1 cellular context compared by ENCODE assay signal in the genomic region with DNA sequence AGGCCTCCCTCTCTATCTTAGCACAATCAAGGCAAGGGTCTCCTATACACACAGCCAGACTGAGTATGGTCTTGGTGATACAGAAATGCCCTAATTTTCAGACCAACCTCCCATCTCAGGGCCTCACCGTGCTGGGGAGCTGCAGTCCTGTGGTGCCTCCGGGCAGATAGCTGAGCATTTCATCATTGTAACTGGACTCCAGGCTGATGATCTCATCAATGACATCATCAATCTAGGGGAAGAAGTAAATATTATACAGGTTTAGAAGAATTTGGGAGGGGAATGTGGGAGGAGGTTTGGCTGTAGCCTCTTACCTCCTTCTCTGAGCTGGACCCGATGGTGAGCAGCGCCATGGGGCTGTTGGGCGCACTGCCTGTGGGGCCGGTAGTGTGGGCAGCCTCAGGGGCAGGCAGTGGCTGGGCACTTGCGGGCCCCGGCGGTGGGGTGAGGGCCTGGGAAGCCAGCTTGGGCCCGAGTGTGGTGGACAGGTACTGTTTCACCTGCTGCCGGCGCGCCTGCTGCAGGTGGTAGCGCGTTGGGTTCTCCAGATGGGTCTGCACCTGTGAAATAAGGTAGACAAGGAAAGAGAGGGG.
TF ChIP-seq lines count a peak whose summit lies in the region.

No MANE protein-coding gene starts in this region.

TF ChIP-seq in HEK293, 187 proteins besides CTCF, POLR2A, EP300 and RAD21 (continued from another document):
- no peak for TF ChIP-seq ZNF555 (tag by site-specific recombination; conservative IDR thresholded peaks at IDR 0.05)
- TF ChIP-seq, protein P1, sequence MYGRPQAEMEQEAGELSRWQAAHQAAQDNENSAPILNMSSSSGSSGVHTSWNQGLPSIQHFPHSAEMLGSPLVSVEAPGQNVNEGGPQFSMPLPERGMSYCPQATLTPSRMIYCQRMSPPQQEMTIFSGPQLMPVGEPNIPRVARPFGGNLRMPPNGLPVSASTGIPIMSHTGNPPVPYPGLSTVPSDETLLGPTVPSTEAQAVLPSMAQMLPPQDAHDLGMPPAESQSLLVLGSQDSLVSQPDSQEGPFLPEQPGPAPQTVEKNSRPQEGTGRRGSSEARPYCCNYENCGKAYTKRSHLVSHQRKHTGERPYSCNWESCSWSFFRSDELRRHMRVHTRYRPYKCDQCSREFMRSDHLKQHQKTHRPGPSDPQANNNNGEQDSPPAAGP (tag by site-specific recombination; IDR thresholded peaks at IDR 0.05): peak; percentile 63; the same call in 1 of the 2 replicates
- peak; percentile 50 for TF ChIP-seq ZFHX2 (tag by site-specific recombination; conservative IDR thresholded peaks at IDR 0.05)
- TF ChIP-seq REPIN1 (tag by site-specific recombination; IDR thresholded peaks at IDR 0.05; ENCODE audit: low read depth): no peak
- no peak for TF ChIP-seq ZNF658 (tag by site-specific recombination; IDR thresholded peaks at IDR 0.05)
- no peak for TF ChIP-seq ZBTB7A (tag by site-specific recombination; IDR thresholded peaks at IDR 0.05; ENCODE audit: low read depth)
- no peak for TF ChIP-seq SP2 (tag by site-specific recombination; IDR thresholded peaks at IDR 0.05)
- no peak for TF ChIP-seq ZNF157 (tag by site-specific recombination; IDR thresholded peaks at IDR 0.05)
- TF ChIP-seq ZSCAN23 (tag by site-specific recombination; IDR thresholded peaks at IDR 0.05): no peak
- TF ChIP-seq HOXA7 (CRISPR knock-in tag; IDR thresholded peaks at IDR 0.05; ENCODE audit: borderline replicate concordance): no peak
- TF ChIP-seq ZNF610 (tag by site-specific recombination; IDR thresholded peaks at IDR 0.05; ENCODE audit: borderline replicate concordance): no peak
- peak; percentile 69 for TF ChIP-seq ZFP69B (tag by site-specific recombination; IDR thresholded peaks at IDR 0.05)
- peak; percentile 61; the same call in 1 of the 2 replicates for TF ChIP-seq ZNF660 (tag by site-specific recombination; IDR thresholded peaks at IDR 0.05)
- TF ChIP-seq, protein P2, sequence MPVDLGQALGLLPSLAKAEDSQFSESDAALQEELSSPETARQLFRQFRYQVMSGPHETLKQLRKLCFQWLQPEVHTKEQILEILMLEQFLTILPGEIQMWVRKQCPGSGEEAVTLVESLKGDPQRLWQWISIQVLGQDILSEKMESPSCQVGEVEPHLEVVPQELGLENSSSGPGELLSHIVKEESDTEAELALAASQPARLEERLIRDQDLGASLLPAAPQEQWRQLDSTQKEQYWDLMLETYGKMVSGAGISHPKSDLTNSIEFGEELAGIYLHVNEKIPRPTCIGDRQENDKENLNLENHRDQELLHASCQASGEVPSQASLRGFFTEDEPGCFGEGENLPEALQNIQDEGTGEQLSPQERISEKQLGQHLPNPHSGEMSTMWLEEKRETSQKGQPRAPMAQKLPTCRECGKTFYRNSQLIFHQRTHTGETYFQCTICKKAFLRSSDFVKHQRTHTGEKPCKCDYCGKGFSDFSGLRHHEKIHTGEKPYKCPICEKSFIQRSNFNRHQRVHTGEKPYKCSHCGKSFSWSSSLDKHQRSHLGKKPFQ (tag by site-specific recombination; IDR thresholded peaks at IDR 0.05): no peak
- TF ChIP-seq ZXDB (tag by site-specific recombination; IDR thresholded peaks at IDR 0.05): no peak
- TF ChIP-seq, protein P3, sequence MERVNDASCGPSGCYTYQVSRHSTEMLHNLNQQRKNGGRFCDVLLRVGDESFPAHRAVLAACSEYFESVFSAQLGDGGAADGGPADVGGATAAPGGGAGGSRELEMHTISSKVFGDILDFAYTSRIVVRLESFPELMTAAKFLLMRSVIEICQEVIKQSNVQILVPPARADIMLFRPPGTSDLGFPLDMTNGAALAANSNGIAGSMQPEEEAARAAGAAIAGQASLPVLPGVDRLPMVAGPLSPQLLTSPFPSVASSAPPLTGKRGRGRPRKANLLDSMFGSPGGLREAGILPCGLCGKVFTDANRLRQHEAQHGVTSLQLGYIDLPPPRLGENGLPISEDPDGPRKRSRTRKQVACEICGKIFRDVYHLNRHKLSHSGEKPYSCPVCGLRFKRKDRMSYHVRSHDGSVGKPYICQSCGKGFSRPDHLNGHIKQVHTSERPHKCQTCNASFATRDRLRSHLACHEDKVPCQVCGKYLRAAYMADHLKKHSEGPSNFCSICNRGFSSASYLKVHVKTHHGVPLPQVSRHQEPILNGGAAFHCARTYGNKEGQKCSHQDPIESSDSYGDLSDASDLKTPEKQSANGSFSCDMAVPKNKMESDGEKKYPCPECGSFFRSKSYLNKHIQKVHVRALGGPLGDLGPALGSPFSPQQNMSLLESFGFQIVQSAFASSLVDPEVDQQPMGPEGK (tag by site-specific recombination; IDR thresholded peaks at IDR 0.05): peak; percentile 38
- no peak for TF ChIP-seq ZNF623 (tag by site-specific recombination; IDR thresholded peaks at IDR 0.05)
- no peak for TF ChIP-seq ZNF521 (tag by site-specific recombination; IDR thresholded peaks at IDR 0.05)
- TF ChIP-seq, protein P4, sequence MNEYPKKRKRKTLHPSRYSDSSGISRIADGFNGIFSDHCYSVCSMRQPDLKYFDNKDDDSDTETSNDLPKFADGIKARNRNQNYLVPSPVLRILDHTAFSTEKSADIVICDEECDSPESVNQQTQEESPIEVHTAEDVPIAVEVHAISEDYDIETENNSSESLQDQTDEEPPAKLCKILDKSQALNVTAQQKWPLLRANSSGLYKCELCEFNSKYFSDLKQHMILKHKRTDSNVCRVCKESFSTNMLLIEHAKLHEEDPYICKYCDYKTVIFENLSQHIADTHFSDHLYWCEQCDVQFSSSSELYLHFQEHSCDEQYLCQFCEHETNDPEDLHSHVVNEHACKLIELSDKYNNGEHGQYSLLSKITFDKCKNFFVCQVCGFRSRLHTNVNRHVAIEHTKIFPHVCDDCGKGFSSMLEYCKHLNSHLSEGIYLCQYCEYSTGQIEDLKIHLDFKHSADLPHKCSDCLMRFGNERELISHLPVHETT (tag by site-specific recombination; IDR thresholded peaks at IDR 0.05): peak; percentile 62; the same call in 1 of the 2 replicates
- no peak for TF ChIP-seq HOXD13 (CRISPR knock-in tag; IDR thresholded peaks at IDR 0.05; ENCODE audit: borderline replicate concordance)
- TF ChIP-seq, protein P5, sequence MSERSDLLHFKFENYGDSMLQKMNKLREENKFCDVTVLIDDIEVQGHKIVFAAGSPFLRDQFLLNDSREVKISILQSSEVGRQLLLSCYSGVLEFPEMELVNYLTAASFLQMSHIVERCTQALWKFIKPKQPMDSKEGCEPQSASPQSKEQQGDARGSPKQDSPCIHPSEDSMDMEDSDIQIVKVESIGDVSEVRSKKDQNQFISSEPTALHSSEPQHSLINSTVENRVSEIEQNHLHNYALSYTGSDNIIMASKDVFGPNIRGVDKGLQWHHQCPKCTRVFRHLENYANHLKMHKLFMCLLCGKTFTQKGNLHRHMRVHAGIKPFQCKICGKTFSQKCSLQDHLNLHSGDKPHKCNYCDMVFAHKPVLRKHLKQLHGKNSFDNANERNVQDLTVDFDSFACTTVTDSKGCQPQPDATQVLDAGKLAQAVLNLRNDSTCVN (tag by site-specific recombination; optimal IDR thresholded peaks at IDR 0.05): no peak
- TF ChIP-seq ZNF366 (tag by site-specific recombination; conservative IDR thresholded peaks at IDR 0.05): peak; percentile 77
- peak; percentile 97 for TF ChIP-seq ZNF629 (tag by site-specific recombination; IDR thresholded peaks at IDR 0.05)
- TF ChIP-seq, protein P6, sequence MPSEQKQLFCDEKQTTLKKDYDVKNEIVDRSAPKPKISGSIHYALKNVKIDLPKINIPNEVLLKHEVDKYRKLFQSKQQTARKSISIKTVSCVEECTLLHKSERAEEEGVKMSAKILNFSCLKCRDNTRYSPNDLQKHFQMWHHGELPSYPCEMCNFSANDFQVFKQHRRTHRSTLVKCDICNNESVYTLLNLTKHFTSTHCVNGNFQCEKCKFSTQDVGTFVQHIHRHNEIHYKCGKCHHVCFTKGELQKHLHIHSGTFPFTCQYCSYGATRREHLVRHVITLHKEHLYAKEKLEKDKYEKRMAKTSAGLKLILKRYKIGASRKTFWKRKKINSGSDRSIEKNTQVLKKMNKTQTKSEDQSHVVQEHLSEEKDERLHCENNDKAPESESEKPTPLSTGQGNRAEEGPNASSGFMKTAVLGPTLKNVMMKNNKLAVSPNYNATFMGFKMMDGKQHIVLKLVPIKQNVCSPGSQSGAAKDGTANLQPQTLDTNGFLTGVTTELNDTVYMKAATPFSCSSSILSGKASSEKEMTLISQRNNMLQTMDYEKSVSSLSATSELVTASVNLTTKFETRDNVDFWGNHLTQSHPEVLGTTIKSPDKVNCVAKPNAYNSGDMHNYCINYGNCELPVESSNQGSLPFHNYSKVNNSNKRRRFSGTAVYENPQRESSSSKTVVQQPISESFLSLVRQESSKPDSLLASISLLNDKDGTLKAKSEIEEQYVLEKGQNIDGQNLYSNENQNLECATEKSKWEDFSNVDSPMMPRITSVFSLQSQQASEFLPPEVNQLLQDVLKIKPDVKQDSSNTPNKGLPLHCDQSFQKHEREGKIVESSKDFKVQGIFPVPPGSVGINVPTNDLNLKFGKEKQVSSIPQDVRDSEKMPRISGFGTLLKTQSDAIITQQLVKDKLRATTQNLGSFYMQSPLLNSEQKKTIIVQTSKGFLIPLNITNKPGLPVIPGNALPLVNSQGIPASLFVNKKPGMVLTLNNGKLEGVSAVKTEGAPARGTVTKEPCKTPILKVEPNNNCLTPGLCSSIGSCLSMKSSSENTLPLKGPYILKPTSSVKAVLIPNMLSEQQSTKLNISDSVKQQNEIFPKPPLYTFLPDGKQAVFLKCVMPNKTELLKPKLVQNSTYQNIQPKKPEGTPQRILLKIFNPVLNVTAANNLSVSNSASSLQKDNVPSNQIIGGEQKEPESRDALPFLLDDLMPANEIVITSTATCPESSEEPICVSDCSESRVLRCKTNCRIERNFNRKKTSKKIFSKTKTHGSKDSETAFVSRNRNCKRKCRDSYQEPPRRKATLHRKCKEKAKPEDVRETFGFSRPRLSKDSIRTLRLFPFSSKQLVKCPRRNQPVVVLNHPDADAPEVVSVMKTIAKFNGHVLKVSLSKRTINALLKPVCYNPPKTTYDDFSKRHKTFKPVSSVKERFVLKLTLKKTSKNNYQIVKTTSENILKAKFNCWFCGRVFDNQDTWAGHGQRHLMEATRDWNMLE (tag by site-specific recombination; conservative IDR thresholded peaks at IDR 0.05; ENCODE audit: low read depth): no peak
